ENCODE assay signal across 19 cellular contexts in the genomic region with DNA sequence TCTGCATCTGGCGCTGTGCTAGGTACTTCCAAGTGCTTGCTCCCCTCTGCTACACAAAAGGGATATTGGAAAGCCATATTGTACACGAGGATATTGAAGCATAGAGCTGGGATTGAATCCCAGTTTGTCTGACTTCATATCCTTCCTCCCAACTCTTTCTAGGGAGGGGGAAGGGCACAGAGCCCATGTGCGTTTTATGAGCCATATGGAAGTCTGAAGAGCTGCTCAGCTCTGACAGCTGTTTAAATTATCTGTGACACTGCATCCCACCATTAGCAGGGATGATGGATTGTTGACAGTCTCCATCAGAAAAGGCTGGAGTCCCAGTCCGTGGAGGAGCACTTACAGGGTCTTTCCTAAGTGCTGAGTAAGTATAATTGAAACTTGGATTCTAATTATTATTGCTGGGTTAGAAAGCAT. TPM values are rescaled to one million over a fixed set of nuclear protein-coding genes. Genes with fewer than 3 reads are reported as not detected.
DNase-seq lines count a peak whose midpoint lies in the region; ATAC-seq and TF ChIP-seq lines count a peak whose summit lies in the region.
"Had no signal": no experiment of that assay in that cellular context is flagged by ENCODE, and none has a peak within 500 bp of the region (broad histone marks: within the 10 kb centered on the region; RNA-seq: fewer than 3 reads in every experiment).

No MANE protein-coding gene starts in this region.

- H3K36me3 Mint-ChIP-seq in stimulated activated naive B cell treated with anti-CD40 and anti-IgM and Interleukin-4, amounts not matched to agents 10 μg/mL and 1 μg/mL and 100 μg/mL, for 72 hours, result no peaks in the 10 kb centered on the region
- H3K36me3 Mint-ChIP-seq in endothelial cell (ENCODE audit: low read depth, unreplicated experiment), result no peaks in the 10 kb centered on the region
- H3K36me3 Mint-ChIP-seq: activated naive CD8-positive, alpha-beta T cell treated with anti-CD3 and anti-CD28 coated beads, Interleukin-2, amount 10 ng/mL, durations not matched to agents 7 days and 5 days; IgD-negative memory B cell had no signal

- no peaks in the 10 kb centered on the region for H3K27me3 Mint-ChIP-seq in stimulated activated naive B cell treated with anti-CD40 and anti-IgM and Interleukin-4, amounts not matched to agents 10 μg/mL and 1 μg/mL and 100 μg/mL, for 72 hours
- peaks cover 3% of the 10 kb centered on the region for H3K27me3 Mint-ChIP-seq in endothelial cell (ENCODE audit: unreplicated experiment)

- DNase-seq in BE2C (peak; percentile 79), NCI-H1694 treated with DMSO at 0.1 percent for 48 hours (lab: John Stamatoyannopoulos, UW) (peak; percentile 94), Panc1 (ENCODE audit: low read depth, low spot score) (no peak), fibroblast of villous mesenchyme (ENCODE audit: low read depth) (peak; percentile 32), endothelial cell (ENCODE audit: low spot score) (no peak)
- no peak for DNase-seq in stimulated activated naive B cell treated with anti-CD40 and anti-IgM and Interleukin-4, amounts not matched to agents 10 μg/mL and 1 μg/mL and 100 μg/mL, for 72 hours
- DNase-seq in stimulated activated CD4-positive, alpha-beta T cell treated with anti-CD3 and anti-CD28 coated beads, Interleukin-4, amount 100 ng/mL, for 4 hours, result no peak
- DNase-seq: activated CD4-positive, alpha-beta T cell treated with anti-CD3 and anti-CD28 coated beads, Interleukin-2, amount 50 U/mL, for 4 hours; activated naive CD8-positive, alpha-beta T cell treated with anti-CD3 and anti-CD28 coated beads, Interleukin-2, amount 10 ng/mL, durations not matched to agents 7 days and 5 days; activated T-cell treated with anti-CD3 and anti-CD28 coated beads, Interleukin-2, amount 50 U/mL, for 4 hours; mesenchymal stem cell; NCI-H1048; right lobe of liver; Right ventricle myocardium superior; stimulated activated CD4-positive, alpha-beta T cell treated with anti-CD3 and anti-CD28 coated beads, Interleukin-1b, Interleukin-23, amount 100 ng/mL, for 48 hours; T1000 had no signal

- TF ChIP-seq CTCF in BE2C (IDR thresholded peaks at IDR 0.05; ENCODE audit: low read depth, low read length) (no peak), Panc1 (IDR thresholded peaks at IDR 0.05) (no peak), fibroblast of villous mesenchyme (IDR thresholded peaks at IDR 0.05; ENCODE audit: insufficient read depth, low read depth, low read length) (no peak), endothelial cell (IDR thresholded peaks at IDR 0.05; ENCODE audit: unreplicated experiment) (no peak)

- CTCF ChIA-PET in Panc1 (lab: Charles Lee), result no interaction called here

- no peak overlapping the region for H3K4me3 ChIP-seq in BE2C (ENCODE audit: low read depth, low read length)
- no peak overlapping the region for H3K4me3 ChIP-seq in Panc1 (ENCODE audit: low read depth in 2 of 2, low read length in 2 of 2)
- H3K4me3 ChIP-seq in fibroblast of villous mesenchyme (ENCODE audit: low read depth, low read length), result no peak overlapping the region
- H3K4me3 ChIP-seq: cardiac muscle cell, right lobe of liver had no signal

- H3K9me3 ChIP-seq in BE2C (no peaks in the 10 kb centered on the region), Panc1 (ENCODE audit: control insufficient read depth, insufficient read depth, low read depth, low read length) (no peaks in the 10 kb centered on the region)
- H3K9me3 ChIP-seq: right lobe of liver had no signal

- peaks cover 22% of the 10 kb centered on the region for H3K4me1 ChIP-seq in BE2C
- H3K4me1 ChIP-seq in Panc1 (ENCODE audit: control insufficient read depth, insufficient read depth, low read length), result peaks cover 49% of the 10 kb centered on the region

- H3K27ac ChIP-seq in Panc1 (ENCODE audit: low read length), result peak overlapping the region; percentile 42; the same call in 1 of the 2 replicates
- H3K27ac ChIP-seq: cardiac muscle cell, right lobe of liver had no signal

- no peaks in the 10 kb centered on the region for H3K9me3 Mint-ChIP-seq in stimulated activated naive B cell treated with anti-CD40 and anti-IgM and Interleukin-4, amounts not matched to agents 10 μg/mL and 1 μg/mL and 100 μg/mL, for 72 hours
- no peaks in the 10 kb centered on the region for H3K9me3 Mint-ChIP-seq in endothelial cell (ENCODE audit: unreplicated experiment)
- H3K9me3 Mint-ChIP-seq: activated naive CD8-positive, alpha-beta T cell treated with anti-CD3 and anti-CD28 coated beads, Interleukin-2, amount 10 ng/mL, durations not matched to agents 7 days and 5 days; activated T-cell treated with anti-CD3 and anti-CD28 coated beads, Interleukin-2, amount 50 U/mL, for 4 hours; IgD-negative memory B cell had no signal

- POLR2A ChIA-PET in Panc1 (lab: Charles Lee), result no interaction called here

- H3K27ac Mint-ChIP-seq in stimulated activated naive B cell treated with anti-CD40 and anti-IgM and Interleukin-4, amounts not matched to agents 10 μg/mL and 1 μg/mL and 100 μg/mL, for 72 hours, result no peak overlapping the region
- H3K27ac Mint-ChIP-seq in endothelial cell (ENCODE audit: unreplicated experiment), result no peak overlapping the region
- H3K27ac Mint-ChIP-seq: activated naive CD8-positive, alpha-beta T cell treated with anti-CD3 and anti-CD28 coated beads, Interleukin-2, amount 10 ng/mL, durations not matched to agents 7 days and 5 days; IgD-negative memory B cell had no signal

- no peaks in the 10 kb centered on the region for H3K4me1 Mint-ChIP-seq in stimulated activated naive B cell treated with anti-CD40 and anti-IgM and Interleukin-4, amounts not matched to agents 10 μg/mL and 1 μg/mL and 100 μg/mL, for 72 hours
- H3K4me1 Mint-ChIP-seq in endothelial cell (ENCODE audit: unreplicated experiment), result peaks cover 20% of the 10 kb centered on the region
- H3K4me1 Mint-ChIP-seq: activated naive CD8-positive, alpha-beta T cell treated with anti-CD3 and anti-CD28 coated beads, Interleukin-2, amount 10 ng/mL, durations not matched to agents 7 days and 5 days; IgD-negative memory B cell had no signal

- no TSS peak for BruUV-seq in Panc1 (replicated peaks; lab: Mats Ljungman, UMichigan)

- no peak overlapping the region for H3K4me3 Mint-ChIP-seq in stimulated activated naive B cell treated with anti-CD40 and anti-IgM and Interleukin-4, amounts not matched to agents 10 μg/mL and 1 μg/mL and 100 μg/mL, for 72 hours
- no peak overlapping the region for H3K4me3 Mint-ChIP-seq in endothelial cell (ENCODE audit: unreplicated experiment)
- H3K4me3 Mint-ChIP-seq: activated naive CD8-positive, alpha-beta T cell treated with anti-CD3 and anti-CD28 coated beads, Interleukin-2, amount 10 ng/mL, durations not matched to agents 7 days and 5 days; activated T-cell treated with anti-CD3 and anti-CD28 coated beads, Interleukin-2, amount 50 U/mL, for 4 hours; IgD-negative memory B cell had no signal

- in situ Hi-C loops in Panc1 (cut with HindIII; ENCODE audit: low pct_unique_long_range_greater_than_20kb, low sequenced_read_pairs), result no loop called here

- intact Hi-C loops in Panc1 (cut with micrococcal nuclease; ENCODE audit: unreplicated experiment), result no loop called here

- H3K36me3 ChIP-seq in BE2C (no peaks in the 10 kb centered on the region), Panc1 (ENCODE audit: control insufficient read depth, insufficient read depth, low read length) (no peaks in the 10 kb centered on the region)
- H3K36me3 ChIP-seq: cardiac muscle cell, right lobe of liver had no signal

- no peaks in the 10 kb centered on the region for H3K27me3 ChIP-seq in BE2C
- no peaks in the 10 kb centered on the region for H3K27me3 ChIP-seq in Panc1 (ENCODE audit: control insufficient read depth, insufficient read depth, low read length)
- H3K27me3 ChIP-seq: right lobe of liver had no signal

- ATAC-seq in Panc1, result no peak
- no peak for ATAC-seq in stimulated activated naive B cell treated with anti-CD40 and anti-IgM and Interleukin-4, amounts not matched to agents 10 μg/mL and 1 μg/mL and 100 μg/mL, for 72 hours (replicated peaks)
- no peak for ATAC-seq in GM19035 (IDR thresholded peaks at IDR 0.05; ENCODE audit: unreplicated experiment)
- ATAC-seq: activated T-cell treated with anti-CD3 and anti-CD28 coated beads, Interleukin-2, amount 50 U/mL, for 4 hours had no signal

RNA-seq across cellular contexts. Expression of a gene that starts 18.4 kb away (rescaled TPM):
- polyA plus RNA-seq in BE2C (2012; ENCODE audit: insufficient read depth, insufficient read length, low read depth), result 2.3 TPM
- total RNA-seq in Panc1 (2021; ENCODE audit: unreplicated experiment) (14.9 TPM), fibroblast of villous mesenchyme (7.7 and 8.6 TPM in 2 replicates), endothelial cell (ENCODE audit: unreplicated experiment) (21.1 TPM)
- polyA plus RNA-seq in Panc1 (2012; ENCODE audit: insufficient read length), result 8.3 TPM

Comparison
In these comparisons a context has a peak if more than half of its experiments do, and no peak if none do; other contexts are left out.
1. DNase-seq: peak in BE2C (single experiment), NCI-H1694 treated with DMSO at 0.1 percent for 48 hours (single experiment) and fibroblast of villous mesenchyme (single experiment); none in Panc1 (single experiment), stimulated activated naive B cell treated with anti-CD40 and anti-IgM and Interleukin-4, amounts not matched to agents 10 μg/mL and 1 μg/mL and 100 μg/mL, for 72 hours (single experiment), endothelial cell (single experiment) and stimulated activated CD4-positive, alpha-beta T cell treated with anti-CD3 and anti-CD28 coated beads, Interleukin-4, amount 100 ng/mL, for 4 hours (0 of 2).